In genomic region chr18:23990474-23991410, GRCh38 we compare ENCODE assay signal across 1 cellular context.
TF ChIP-seq lines count a peak whose summit lies in the region.

No MANE protein-coding gene starts in this region.

TF ChIP-seq in SK-N-SH treated with all-trans-retinoic acid at 6 μM for 48 hours, 23 proteins besides CTCF, POLR2A, EP300 and RAD21 (continued from another document):
- TF ChIP-seq BACH2 (CRISPR knock-in tag; IDR thresholded peaks at IDR 0.05; ENCODE audit: borderline replicate concordance) (no peak), PATZ1 (CRISPR knock-in tag; IDR thresholded peaks at IDR 0.05; ENCODE audit: borderline replicate concordance) (no peak), CREB5 (CRISPR knock-in tag; IDR thresholded peaks at IDR 0.05; ENCODE audit: low read depth) (no peak), ESRRG (CRISPR knock-in tag; IDR thresholded peaks at IDR 0.05) (no peak), GLIS3 (CRISPR knock-in tag; IDR thresholded peaks at IDR 0.05) (no peak), RARB (CRISPR knock-in tag; IDR thresholded peaks at IDR 0.05) (no peak)
TF ChIP-seq in SK-N-SH treated with all-trans-retinoic acid at 6 μM for 48 hours: peak in this region for 0.
